ENCODE assay signal across 10 cellular contexts in the genomic region with DNA sequence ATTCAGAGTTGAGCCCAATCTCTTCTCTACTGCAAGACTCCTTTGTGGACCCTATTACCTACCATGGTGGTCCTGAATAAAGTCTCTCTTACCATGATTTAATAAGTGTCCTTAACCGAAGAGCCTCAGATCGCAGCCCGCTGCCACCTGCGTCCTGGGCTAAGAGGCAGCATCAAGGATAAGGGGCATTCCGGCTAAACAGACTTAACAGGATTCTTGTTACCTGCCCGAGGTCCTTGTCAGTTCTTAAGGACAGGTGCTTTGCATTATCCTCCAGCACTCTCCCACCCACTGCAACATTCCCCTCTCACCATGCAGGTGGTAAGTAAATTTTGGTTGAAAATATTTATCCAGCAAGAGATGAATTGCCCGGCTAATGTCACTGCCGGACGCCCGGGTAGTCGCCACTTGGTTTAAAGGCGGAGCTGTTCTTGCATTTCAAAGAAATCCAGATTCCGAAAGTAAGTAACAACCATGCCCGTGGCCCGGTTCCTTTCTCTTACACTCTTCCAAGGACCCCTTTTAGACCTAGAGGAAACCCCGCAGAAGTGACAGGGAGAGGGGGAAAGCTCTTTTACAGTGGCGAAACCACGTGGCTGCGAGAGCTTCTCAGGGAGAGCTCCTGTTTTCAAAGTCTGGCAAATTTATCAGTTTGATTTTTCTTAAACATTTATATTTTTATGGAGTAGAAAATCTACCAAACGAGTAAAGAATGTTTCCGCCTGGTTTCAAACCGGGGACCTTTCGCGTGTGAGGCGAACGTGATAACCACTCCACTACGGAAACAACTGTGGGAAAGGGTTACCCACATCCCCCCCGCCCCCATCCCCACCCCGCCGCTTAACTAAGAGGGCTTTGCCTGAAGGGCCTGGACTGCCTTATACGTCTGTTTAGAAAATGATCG. TPM values are rescaled to one million over a fixed set of nuclear protein-coding genes. Genes with fewer than 3 reads are reported as not detected.
DNase-seq lines count a peak whose midpoint lies in the region; FAIRE-seq and TF ChIP-seq lines count a peak whose summit lies in the region.
"Had no signal": no experiment of that assay in that cellular context is flagged by ENCODE, and none has a peak within 500 bp of the region (broad histone marks: within the 10 kb centered on the region; RNA-seq: fewer than 3 reads in every experiment).

No MANE protein-coding gene starts in this region.

- H3K4me3 ChIP-seq in iPS-15b (ENCODE audit: low read depth, low read length), result peak overlapping the region; percentile 60

- peaks cover 25% of the 10 kb centered on the region for H3K27me3 ChIP-seq in iPS-15b (ENCODE audit: control insufficient read depth, insufficient read depth, low read length)

- CTCF ChIA-PET in activated CD4-positive, alpha-beta T cell treated with anti-CD3 and anti-CD28 coated beads, Interleukin-2, amount 10 ng/mL, durations not matched to agents 7 days and 5 days (lab: Charles Lee), result interaction anchor here (1.7 kb wide), 1 partner anchor 31 kb away, joined by 4 read pairs; no protein-coding TSS in a partner anchor

- no peaks in the 10 kb centered on the region for H3K36me3 ChIP-seq in iPS-15b (ENCODE audit: control insufficient read depth, insufficient read depth, low read length)

- DNase-seq in activated CD4-positive, alpha-beta T cell treated with anti-CD3 and anti-CD28 coated beads, Interleukin-2, amount 10 ng/mL, durations not matched to agents 7 days and 5 days, result peak; percentile 56
- DNase-seq in activated CD4-positive, alpha-beta T cell treated with anti-CD3 and anti-CD28 coated beads, Interleukin-2, amount 50 U/mL, for 1 hour, result no peak
- DNase-seq in activated T-helper 9 cell treated with anti-CD3 and anti-CD28 coated beads, Interleukin-2, amount 50 U/mL, for 16 hours (ENCODE audit: low read depth), result peak; percentile 12
- DNase-seq in stimulated activated naive CD4-positive, alpha-beta T cell treated with Interleukin-2 at 50 U/mL for 16 hours (lab: John Stamatoyannopoulos, UW), result peak; percentile 58
- DNase-seq in GM12892 (ENCODE audit: insufficient read length) (no peak), NCI-H1436 treated with DMSO at 0.1 percent for 48 hours (lab: John Stamatoyannopoulos, UW) (no peak), inferior parietal cortex (ENCODE audit: extremely low spot score) (no peak)
- DNase-seq: activated CD4-positive, CD25-positive, alpha-beta regulatory T cell; NCI-H187 treated with DMSO at 0.1 percent for 48 hours had no signal

- peaks cover 22% of the 10 kb centered on the region for H3K27me3 Mint-ChIP-seq in activated CD4-positive, alpha-beta T cell treated with anti-CD3 and anti-CD28 coated beads, Interleukin-2, amount 10 ng/mL, durations not matched to agents 7 days and 5 days

- H3K9ac ChIP-seq in iPS-15b (ENCODE audit: low read depth, low read length), result no peak overlapping the region

- no peaks in the 10 kb centered on the region for H3K9me3 ChIP-seq in iPS-15b (ENCODE audit: control insufficient read depth, insufficient read depth, low read length)

- H3K36me3 Mint-ChIP-seq in activated CD4-positive, alpha-beta T cell treated with anti-CD3 and anti-CD28 coated beads, Interleukin-2, amount 10 ng/mL, durations not matched to agents 7 days and 5 days (ENCODE audit: low read depth), result peaks cover 12% of the 10 kb centered on the region

- H3K4me1 ChIP-seq in iPS-15b (ENCODE audit: control insufficient read depth, insufficient read depth, low read length), result peaks cover 5% of the 10 kb centered on the region

- no peak for TF ChIP-seq POLR2A in GM12892 (IDR thresholded peaks at IDR 0.05; ENCODE audit: low read depth, low read length)

- peaks cover 10% of the 10 kb centered on the region for H3K9me3 Mint-ChIP-seq in activated CD4-positive, alpha-beta T cell treated with anti-CD3 and anti-CD28 coated beads, Interleukin-2, amount 10 ng/mL, durations not matched to agents 7 days and 5 days

- H3K4me3 Mint-ChIP-seq in activated CD4-positive, alpha-beta T cell treated with anti-CD3 and anti-CD28 coated beads, Interleukin-2, amount 10 ng/mL, durations not matched to agents 7 days and 5 days, result peak overlapping the region; percentile 61

- no peak overlapping the region for H3K27ac Mint-ChIP-seq in activated CD4-positive, alpha-beta T cell treated with anti-CD3 and anti-CD28 coated beads, Interleukin-2, amount 10 ng/mL, durations not matched to agents 7 days and 5 days

- no peak for FAIRE-seq in GM12892 (lab: Jason Lieb, UNC)

- H3K4me1 Mint-ChIP-seq in activated CD4-positive, alpha-beta T cell treated with anti-CD3 and anti-CD28 coated beads, Interleukin-2, amount 10 ng/mL, durations not matched to agents 7 days and 5 days, result peaks cover 31% of the 10 kb centered on the region

- POLR2A ChIA-PET in activated CD4-positive, alpha-beta T cell treated with anti-CD3 and anti-CD28 coated beads, Interleukin-2, amount 10 ng/mL, durations not matched to agents 7 days and 5 days (lab: Charles Lee), result interaction anchor here (0.6 kb wide), 1 partner anchor 646 kb away, joined by 4 read pairs; no protein-coding TSS in a partner anchor

RNA-seq across cellular contexts. Expression of gene PRSS16, which starts 41.9 kb away (rescaled TPM):
- total RNA-seq in activated CD4-positive, alpha-beta T cell treated with anti-CD3 and anti-CD28 coated beads, Interleukin-2, amount 10 ng/mL, durations not matched to agents 7 days and 5 days, result 1 to 10 TPM; 1.1 to 1.5 TPM
- polyA plus RNA-seq in GM12892 (2012; ENCODE audit: missing spikeins), result 4.0 TPM

Comparison
In these comparisons a context has a peak if more than half of its experiments do, and no peak if none do; other contexts are left out.
1. DNase-seq: peak in activated CD4-positive, alpha-beta T cell treated with anti-CD3 and anti-CD28 coated beads, Interleukin-2, amount 10 ng/mL, durations not matched to agents 7 days and 5 days (single experiment), activated T-helper 9 cell treated with anti-CD3 and anti-CD28 coated beads, Interleukin-2, amount 50 U/mL, for 16 hours (single experiment) and stimulated activated naive CD4-positive, alpha-beta T cell treated with Interleukin-2 at 50 U/mL for 16 hours (single experiment); none in activated CD4-positive, alpha-beta T cell treated with anti-CD3 and anti-CD28 coated beads, Interleukin-2, amount 50 U/mL, for 1 hour (single experiment), GM12892 (single experiment), NCI-H1436 treated with DMSO at 0.1 percent for 48 hours (single experiment) and inferior parietal cortex (single experiment).